ENCODE assay signal across 8 cellular contexts in genomic region chr4:68613752-68614151, GRCh38. TPM values are rescaled to one million over a fixed set of nuclear protein-coding genes. Genes with fewer than 3 reads are reported as not detected.
"Had no signal": no experiment of that assay in that cellular context is flagged by ENCODE, and none has a peak within 500 bp of the region (broad histone marks: within the 10 kb centered on the region; RNA-seq: fewer than 3 reads in every experiment).

No MANE protein-coding gene starts in this region.

- H3K4me1 Mint-ChIP-seq: IgD-negative memory B cell had no signal

- H3K27ac Mint-ChIP-seq: IgD-negative memory B cell had no signal

- FAIRE-seq: HTR-8/SVneo, K562 had no signal

- DNase-seq: IMR-90, KBM-7 had no signal

- H3K9me3 Mint-ChIP-seq: IgD-negative memory B cell had no signal

- ATAC-seq: K562 had no signal

- H3K4me3 ChIP-seq: K562 had no signal

- H3K27ac ChIP-seq: HL-60 had no signal

- H3K36me3 Mint-ChIP-seq: IgD-negative memory B cell had no signal

- H3K4me3 Mint-ChIP-seq: IgD-negative memory B cell had no signal

RNA-seq across cellular contexts. Expression of gene UGT2B17, which starts 37.6 kb away (rescaled TPM):
- total RNA-seq: HT-29, HT1080, IMR-90 had no signal
- polyA plus RNA-seq: IMR-90, K562 had no signal

RNA-seq across cellular contexts. Expression of gene UGT2B15, which starts 56.7 kb away (rescaled TPM):
- total RNA-seq: HT1080, IMR-90 had no signal
- polyA plus RNA-seq: IMR-90 had no signal
